Comparison of ENCODE assay signal across 17 cellular contexts in the genomic region with DNA sequence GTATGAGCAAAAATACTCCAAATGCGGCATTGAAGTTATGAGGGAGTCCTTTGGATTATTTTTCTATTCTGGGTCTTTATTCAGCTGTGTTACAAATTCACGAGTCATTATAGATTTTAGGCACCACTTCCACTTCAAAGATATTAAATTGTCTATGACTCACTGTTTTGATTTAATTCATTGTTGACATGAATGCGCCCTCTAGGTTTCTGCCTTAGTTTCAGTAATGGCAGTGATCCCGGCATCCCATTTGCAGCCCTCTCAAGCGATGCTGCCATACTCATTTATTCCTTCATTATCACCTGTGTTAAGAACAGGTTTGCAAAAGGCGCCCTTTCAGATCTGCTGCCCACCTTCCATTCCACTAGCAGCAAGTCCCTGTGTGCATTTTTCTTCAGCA. TPM values are rescaled to one million over a fixed set of nuclear protein-coding genes. Genes with fewer than 3 reads are reported as not detected.
"Had no signal": no experiment of that assay in that cellular context is flagged by ENCODE, and none has a peak within 500 bp of the region (broad histone marks: within the 10 kb centered on the region; RNA-seq: fewer than 3 reads in every experiment).

No MANE protein-coding gene starts in this region.

- H2AFZ ChIP-seq: neural progenitor cell had no signal

- H3K9ac ChIP-seq: neural progenitor cell had no signal

- H3K27me3 ChIP-seq: ovary had no signal

- H3K9me3 ChIP-seq: body of pancreas, lower lobe of right lung, ovary, sigmoid colon, transverse colon had no signal

- H3K36me3 ChIP-seq: lower lobe of right lung, neural progenitor cell, ovary, sigmoid colon, transverse colon had no signal

- H3K4me3 ChIP-seq: body of pancreas, lower lobe of right lung, neural progenitor cell, ovary, sigmoid colon, transverse colon had no signal

- H3K4me2 ChIP-seq: neural progenitor cell had no signal

- H3K27ac ChIP-seq: body of pancreas, lower lobe of right lung, neural progenitor cell, ovary, sigmoid colon, transverse colon had no signal

- DNase-seq: activated CD4-positive, alpha-beta T cell treated with anti-CD3 and anti-CD28 coated beads for 1 hour; activated CD4-positive, alpha-beta T cell treated with anti-CD3 and anti-CD28 coated beads, Interleukin-2, amount 50 U/mL, for 48 hours; activated CD8-positive, alpha-beta memory T cell treated with anti-CD3 and anti-CD28 coated beads, Interleukin-2, amount 10 ng/mL, durations not matched to agents 7 days and 5 days; activated effector memory CD4-positive, alpha-beta T cell treated with Interleukin-2 at 50 U/mL for 16 hours; activated T-cell treated with anti-CD3 and anti-CD28 coated beads, Interleukin-2, amount 50 U/mL, for 24 hours; amniotic stem cell; body of pancreas; erythroblast; hypothalamus; lower lobe of right lung; midbrain; ovary; sigmoid colon; stimulated activated naive CD4-positive, alpha-beta T cell; substantia nigra; transverse colon had no signal

- H3K4me1 ChIP-seq: body of pancreas, lower lobe of right lung, neural progenitor cell, sigmoid colon, transverse colon had no signal

RNA-seq across cellular contexts. Expression of gene RSPO1, which starts 14.0 kb away (rescaled TPM):
- total RNA-seq: activated CD8-positive, alpha-beta memory T cell treated with anti-CD3 and anti-CD28 coated beads, Interleukin-2, amount 10 ng/mL, durations not matched to agents 7 days and 5 days had no signal
